ENCODE assay signal across 8 cellular contexts in the genomic region with DNA sequence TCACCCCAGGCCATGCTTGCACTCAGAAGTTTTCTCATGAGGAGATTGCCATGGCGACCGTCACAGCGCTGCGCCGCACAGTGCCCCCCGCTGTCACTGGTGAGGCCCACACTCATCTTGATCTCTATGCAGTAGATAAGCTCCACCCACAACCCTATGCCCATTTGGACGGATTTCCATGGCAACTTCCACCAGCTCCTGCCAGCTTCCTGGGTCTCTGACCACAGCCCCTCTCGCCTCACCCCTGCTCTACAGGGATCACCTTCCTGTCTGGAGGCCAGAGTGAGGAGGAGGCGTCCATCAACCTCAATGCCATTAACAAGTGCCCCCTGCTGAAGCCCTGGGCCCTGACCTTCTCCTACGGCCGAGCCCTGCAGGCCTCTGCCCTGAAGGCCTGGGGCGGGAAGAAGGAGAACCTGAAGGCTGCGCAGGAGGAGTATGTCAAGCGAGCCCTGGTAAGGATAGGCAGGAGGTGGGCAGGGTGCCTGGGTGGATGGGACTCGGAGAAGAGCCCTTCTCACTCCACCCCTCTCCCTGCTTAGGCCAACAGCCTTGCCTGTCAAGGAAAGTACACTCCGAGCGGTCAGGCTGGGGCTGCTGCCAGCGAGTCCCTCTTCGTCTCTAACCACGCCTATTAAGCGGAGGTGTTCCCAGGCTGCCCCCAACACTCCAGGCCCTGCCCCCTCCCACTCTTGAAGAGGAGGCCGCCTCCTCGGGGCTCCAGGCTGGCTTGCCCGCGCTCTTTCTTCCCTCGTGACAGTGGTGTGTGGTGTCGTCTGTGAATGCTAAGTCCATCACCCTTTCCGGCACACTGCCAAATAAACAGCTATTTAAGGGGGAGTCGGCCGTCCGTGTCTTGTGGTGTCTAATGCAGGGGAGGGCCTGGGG. TPM values are rescaled to one million over a fixed set of nuclear protein-coding genes. Genes with fewer than 3 reads are reported as not detected.
A peak's percentile ranks its signal among the peaks of the same experiment; 100 is the strongest.
DNase-seq lines count a peak whose midpoint lies in the region; ATAC-seq and TF ChIP-seq lines count a peak whose summit lies in the region.

No MANE protein-coding gene starts in this region.

- H3K4me1 Mint-ChIP-seq in activated CD4-positive, alpha-beta T cell treated with anti-CD3 and anti-CD28 coated beads, Interleukin-2, amount 10 ng/mL, durations not matched to agents 7 days and 5 days, result peaks cover 37% of the 10 kb centered on the region
- H3K4me1 Mint-ChIP-seq in activated T-helper 2 cell treated with anti-CD3 and anti-CD28 coated beads, Interferon-gamma antibody, Interleukin-2, Interleukin-4, amounts not matched to agents 10 μg/mL and 5 μg/mL and 100 μg/mL, durations not matched to agents 14 hours and 24 hours and 36 hours (ENCODE audit: low read depth), result peaks cover 31% of the 10 kb centered on the region
- peaks cover 40% of the 10 kb centered on the region for H3K4me1 Mint-ChIP-seq in stimulated activated memory B cell treated with anti-CD40 and anti-IgM and Interleukin-4, amounts not matched to agents 10 μg/mL and 1 μg/mL and 100 μg/mL, for 72 hours

- peak overlapping the region; percentile 38 for H3K4me3 ChIP-seq in fibroblast of the aortic adventitia (ENCODE audit: low read depth, low read length)

- intact Hi-C loops in activated T-helper 2 cell treated with anti-CD3 and anti-CD28 coated beads, Interferon-gamma antibody, Interleukin-2, Interleukin-4, amounts not matched to agents 10 μg/mL and 5 μg/mL and 100 μg/mL, durations not matched to agents 14 hours and 24 hours and 36 hours (cut with micrococcal nuclease), result loop anchor here (10.0 kb wide), 1 partner anchor 285 kb away; the partner anchor contains the start of gene CD2BP2

- POLR2A ChIA-PET in activated CD4-positive, alpha-beta T cell treated with anti-CD3 and anti-CD28 coated beads, Interleukin-2, amount 10 ng/mL, durations not matched to agents 7 days and 5 days (lab: Charles Lee), result no interaction called here

- in situ Hi-C loops in GM13977 (cut with MboI; ENCODE audit: low pct_unique_long_range_greater_than_20kb, low sequenced_read_pairs, unreplicated experiment), result no loop called here

- TF ChIP-seq CTCF in fibroblast of the aortic adventitia (IDR thresholded peaks at IDR 0.05; ENCODE audit: insufficient read depth, low read length), result no peak
- TF ChIP-seq CTCF in GM13977 (IDR thresholded peaks at IDR 0.05; ENCODE audit: extremely low read depth, insufficient read depth, missing control alignments), result no peak

- H3K27me3 Mint-ChIP-seq in activated CD4-positive, alpha-beta T cell treated with anti-CD3 and anti-CD28 coated beads, Interleukin-2, amount 10 ng/mL, durations not matched to agents 7 days and 5 days, result no peaks in the 10 kb centered on the region
- H3K27me3 Mint-ChIP-seq in activated T-helper 2 cell treated with anti-CD3 and anti-CD28 coated beads, Interferon-gamma antibody, Interleukin-2, Interleukin-4, amounts not matched to agents 10 μg/mL and 5 μg/mL and 100 μg/mL, durations not matched to agents 14 hours and 24 hours and 36 hours (ENCODE audit: low read depth), result no peaks in the 10 kb centered on the region
- no peaks in the 10 kb centered on the region for H3K27me3 Mint-ChIP-seq in stimulated activated memory B cell treated with anti-CD40 and anti-IgM and Interleukin-4, amounts not matched to agents 10 μg/mL and 1 μg/mL and 100 μg/mL, for 72 hours

- no peak for ATAC-seq in stimulated activated memory B cell treated with anti-CD40 and anti-IgM and Interleukin-4, amounts not matched to agents 10 μg/mL and 1 μg/mL and 100 μg/mL, for 72 hours
- ATAC-seq in HG02840 (IDR thresholded peaks at IDR 0.05; ENCODE audit: low FRiP score, unreplicated experiment) (no peak), HG02798 (IDR thresholded peaks at IDR 0.05; ENCODE audit: poor library complexity, unreplicated experiment) (no peak)

- CTCF ChIA-PET in activated CD4-positive, alpha-beta T cell treated with anti-CD3 and anti-CD28 coated beads, Interleukin-2, amount 10 ng/mL, durations not matched to agents 7 days and 5 days (lab: Charles Lee), result interaction anchor here (1.2 to 1.8 kb wide), 3 partner anchors 9 to 22 kb away, joined by 3 to 6 read pairs (median 4); partner anchors contain the start of gene TBX6

- H3K27ac Mint-ChIP-seq in activated CD4-positive, alpha-beta T cell treated with anti-CD3 and anti-CD28 coated beads, Interleukin-2, amount 10 ng/mL, durations not matched to agents 7 days and 5 days, result peak overlapping the region; percentile 42
- peak overlapping the region; percentile 42 for H3K27ac Mint-ChIP-seq in activated T-helper 2 cell treated with anti-CD3 and anti-CD28 coated beads, Interferon-gamma antibody, Interleukin-2, Interleukin-4, amounts not matched to agents 10 μg/mL and 5 μg/mL and 100 μg/mL, durations not matched to agents 14 hours and 24 hours and 36 hours
- H3K27ac Mint-ChIP-seq in stimulated activated memory B cell treated with anti-CD40 and anti-IgM and Interleukin-4, amounts not matched to agents 10 μg/mL and 1 μg/mL and 100 μg/mL, for 72 hours, result peak overlapping the region; percentile 48

- no peak overlapping the region for H3K4me3 Mint-ChIP-seq in activated CD4-positive, alpha-beta T cell treated with anti-CD3 and anti-CD28 coated beads, Interleukin-2, amount 10 ng/mL, durations not matched to agents 7 days and 5 days
- peak overlapping the region; percentile 37 for H3K4me3 Mint-ChIP-seq in activated T-helper 2 cell treated with anti-CD3 and anti-CD28 coated beads, Interferon-gamma antibody, Interleukin-2, Interleukin-4, amounts not matched to agents 10 μg/mL and 5 μg/mL and 100 μg/mL, durations not matched to agents 14 hours and 24 hours and 36 hours (ENCODE audit: low read depth)
- no peak overlapping the region for H3K4me3 Mint-ChIP-seq in stimulated activated memory B cell treated with anti-CD40 and anti-IgM and Interleukin-4, amounts not matched to agents 10 μg/mL and 1 μg/mL and 100 μg/mL, for 72 hours

- no peaks in the 10 kb centered on the region for H3K9me3 Mint-ChIP-seq in activated CD4-positive, alpha-beta T cell treated with anti-CD3 and anti-CD28 coated beads, Interleukin-2, amount 10 ng/mL, durations not matched to agents 7 days and 5 days
- no peaks in the 10 kb centered on the region for H3K9me3 Mint-ChIP-seq in activated T-helper 2 cell treated with anti-CD3 and anti-CD28 coated beads, Interferon-gamma antibody, Interleukin-2, Interleukin-4, amounts not matched to agents 10 μg/mL and 5 μg/mL and 100 μg/mL, durations not matched to agents 14 hours and 24 hours and 36 hours
- H3K9me3 Mint-ChIP-seq in stimulated activated memory B cell treated with anti-CD40 and anti-IgM and Interleukin-4, amounts not matched to agents 10 μg/mL and 1 μg/mL and 100 μg/mL, for 72 hours, result no peaks in the 10 kb centered on the region

- no peak for DNase-seq in activated CD4-positive, alpha-beta T cell treated with anti-CD3 and anti-CD28 coated beads, Interleukin-2, amount 10 ng/mL, durations not matched to agents 7 days and 5 days
- no peak for DNase-seq in activated CD4-positive, alpha-beta T cell treated with anti-CD3 and anti-CD28 coated beads for 1 hour
- DNase-seq in activated T-helper 2 cell treated with anti-CD3 and anti-CD28 coated beads, Interferon-gamma antibody, Interleukin-2, Interleukin-4, amounts not matched to agents 10 μg/mL and 5 μg/mL and 100 μg/mL, durations not matched to agents 14 hours and 24 hours and 36 hours (ENCODE audit: low spot score), result no peak
- no peak for DNase-seq in fibroblast of the aortic adventitia (ENCODE audit: low read depth)
- DNase-seq in GM13977 (ENCODE audit: low spot score), result no peak

- peaks cover 56% of the 10 kb centered on the region for H3K36me3 Mint-ChIP-seq in activated CD4-positive, alpha-beta T cell treated with anti-CD3 and anti-CD28 coated beads, Interleukin-2, amount 10 ng/mL, durations not matched to agents 7 days and 5 days (ENCODE audit: low read depth)
- H3K36me3 Mint-ChIP-seq in activated T-helper 2 cell treated with anti-CD3 and anti-CD28 coated beads, Interferon-gamma antibody, Interleukin-2, Interleukin-4, amounts not matched to agents 10 μg/mL and 5 μg/mL and 100 μg/mL, durations not matched to agents 14 hours and 24 hours and 36 hours (ENCODE audit: low read depth), result peaks cover 78% of the 10 kb centered on the region
- H3K36me3 Mint-ChIP-seq in stimulated activated memory B cell treated with anti-CD40 and anti-IgM and Interleukin-4, amounts not matched to agents 10 μg/mL and 1 μg/mL and 100 μg/mL, for 72 hours, result peaks cover 46% of the 10 kb centered on the region

RNA-seq across cellular contexts. Expression of gene ALDOA, which starts 4.3 kb away (rescaled TPM):
- total RNA-seq in activated CD4-positive, alpha-beta T cell treated with anti-CD3 and anti-CD28 coated beads, Interleukin-2, amount 10 ng/mL, durations not matched to agents 7 days and 5 days, result 1,000 to 10,000 TPM; 1,139 to 1,329 TPM
- total RNA-seq in activated T-helper 2 cell treated with anti-CD3 and anti-CD28 coated beads, Interferon-gamma antibody, Interleukin-2, Interleukin-4, amounts not matched to agents 10 μg/mL and 5 μg/mL and 100 μg/mL, durations not matched to agents 14 hours and 24 hours and 36 hours, result 2,017 and 2,037 TPM in 2 replicates
- 522 and 792 TPM in 2 replicates for total RNA-seq in fibroblast of the aortic adventitia (ENCODE audit: low replicate concordance)

RNA-seq across cellular contexts. Expression of gene PPP4C, which starts 6.0 kb away (rescaled TPM):
- total RNA-seq in activated CD4-positive, alpha-beta T cell treated with anti-CD3 and anti-CD28 coated beads, Interleukin-2, amount 10 ng/mL, durations not matched to agents 7 days and 5 days, result 100 to 1,000 TPM; 129 to 136 TPM
- total RNA-seq in activated T-helper 2 cell treated with anti-CD3 and anti-CD28 coated beads, Interferon-gamma antibody, Interleukin-2, Interleukin-4, amounts not matched to agents 10 μg/mL and 5 μg/mL and 100 μg/mL, durations not matched to agents 14 hours and 24 hours and 36 hours, result 143 and 144 TPM in 2 replicates
- total RNA-seq in fibroblast of the aortic adventitia (ENCODE audit: low replicate concordance), result 70.8 and 154 TPM in 2 replicates

RNA-seq across cellular contexts. Expression of gene TBX6, which starts 21.9 kb away (rescaled TPM):
- total RNA-seq in activated CD4-positive, alpha-beta T cell treated with anti-CD3 and anti-CD28 coated beads, Interleukin-2, amount 10 ng/mL, durations not matched to agents 7 days and 5 days, result 1 to 10 TPM; 1.2 to 1.7 TPM
- total RNA-seq in activated T-helper 2 cell treated with anti-CD3 and anti-CD28 coated beads, Interferon-gamma antibody, Interleukin-2, Interleukin-4, amounts not matched to agents 10 μg/mL and 5 μg/mL and 100 μg/mL, durations not matched to agents 14 hours and 24 hours and 36 hours, result 2.7 and 2.9 TPM in 2 replicates
- 0.09 and 0.16 TPM in 2 replicates for total RNA-seq in fibroblast of the aortic adventitia (ENCODE audit: low replicate concordance)

RNA-seq across cellular contexts. Expression of gene YPEL3, which starts 26.2 kb away (rescaled TPM):
- 10 to 100 TPM; 50.7 to 55.4 TPM for total RNA-seq in activated CD4-positive, alpha-beta T cell treated with anti-CD3 and anti-CD28 coated beads, Interleukin-2, amount 10 ng/mL, durations not matched to agents 7 days and 5 days
- total RNA-seq in activated T-helper 2 cell treated with anti-CD3 and anti-CD28 coated beads, Interferon-gamma antibody, Interleukin-2, Interleukin-4, amounts not matched to agents 10 μg/mL and 5 μg/mL and 100 μg/mL, durations not matched to agents 14 hours and 24 hours and 36 hours, result 14.0 and 14.2 TPM in 2 replicates
- total RNA-seq in fibroblast of the aortic adventitia (ENCODE audit: low replicate concordance), result 15.8 and 19.8 TPM in 2 replicates

RNA-seq across cellular contexts. Expression of gene TLCD3B, which starts 38.7 kb away (rescaled TPM):
- total RNA-seq in activated CD4-positive, alpha-beta T cell treated with anti-CD3 and anti-CD28 coated beads, Interleukin-2, amount 10 ng/mL, durations not matched to agents 7 days and 5 days, result 1 to 10 TPM; 7.1 to 7.2 TPM
- total RNA-seq in activated T-helper 2 cell treated with anti-CD3 and anti-CD28 coated beads, Interferon-gamma antibody, Interleukin-2, Interleukin-4, amounts not matched to agents 10 μg/mL and 5 μg/mL and 100 μg/mL, durations not matched to agents 14 hours and 24 hours and 36 hours, result 2.3 and 2.6 TPM in 2 replicates
- 0.18 TPM in 1 of 2 replicates, not detected in the other for total RNA-seq in fibroblast of the aortic adventitia (ENCODE audit: low replicate concordance)
